In the genomic region with DNA sequence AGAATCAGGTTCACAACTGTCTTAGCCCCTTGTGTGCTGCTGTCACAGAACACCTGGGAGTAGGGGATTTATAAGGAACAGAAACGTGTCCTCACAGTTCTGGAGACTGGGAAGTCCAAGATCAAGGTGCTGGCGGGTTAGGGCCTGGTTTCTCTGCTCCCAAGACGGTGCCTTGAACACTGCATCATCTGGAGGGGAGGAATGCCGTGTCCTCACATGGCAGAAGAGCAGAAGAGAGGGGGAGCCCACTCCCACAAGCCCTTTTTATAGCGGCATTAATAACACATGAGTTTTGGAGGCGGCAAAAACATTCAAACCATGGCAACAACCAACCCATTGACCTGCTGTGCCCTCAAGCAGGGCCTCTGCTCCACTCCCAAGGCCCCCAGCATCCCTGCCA, we compare ENCODE assay signal across 21 cellular contexts.
A peak's percentile ranks its signal among the peaks of the same experiment; 100 is the strongest.
DNase-seq lines count a peak whose midpoint lies in the region; ATAC-seq and TF ChIP-seq lines count a peak whose summit lies in the region.
"Had no signal": no experiment of that assay in that cellular context is flagged by ENCODE, and none has a peak within 500 bp of the region (broad histone marks: within the 10 kb centered on the region; RNA-seq: fewer than 3 reads in every experiment).

No MANE protein-coding gene starts in this region.

- H3K27me3 Mint-ChIP-seq in brain (peaks cover 17% of the 10 kb centered on the region), nephron progenitor cell (ENCODE audit: low read depth, poor library complexity) (peaks cover 7% of the 10 kb centered on the region)
- H3K27me3 Mint-ChIP-seq: CD4-positive, alpha-beta memory T cell had no signal

- H3K27ac Mint-ChIP-seq in brain (peak overlapping the region in 4 of 5 experiments; percentile 68 to 96 (median 82)), nephron progenitor cell (peak overlapping the region; percentile 85)
- H3K27ac Mint-ChIP-seq in stimulated activated effector memory CD8-positive, alpha-beta T cell treated with anti-CD3 and anti-CD28 coated beads, Interleukin-12 subunit alpha, Interleukin-12 subunit beta, amount 100 ng/mL, for 72 hours: peak overlapping the region; percentile 26

- H3K9me3 Mint-ChIP-seq in brain (no peaks in the 10 kb centered on the region), nephron progenitor cell (no peaks in the 10 kb centered on the region)
- H3K9me3 Mint-ChIP-seq in stimulated activated effector memory CD8-positive, alpha-beta T cell treated with anti-CD3 and anti-CD28 coated beads, Interleukin-12 subunit alpha, Interleukin-12 subunit beta, amount 100 ng/mL, for 72 hours: no peaks in the 10 kb centered on the region

- in situ Hi-C loops in GM13976 (cut with MboI; ENCODE audit: low sequenced_read_pairs, unreplicated experiment): loop anchor here (25.0 kb wide), 1 partner anchor 99 kb away; no protein-coding TSS in a partner anchor

- peaks cover 67% of the 10 kb centered on the region for H3K4me1 Mint-ChIP-seq in brain
- H3K4me1 Mint-ChIP-seq in nephron progenitor cell: peaks cover 90% of the 10 kb centered on the region
- peaks cover 43% of the 10 kb centered on the region for H3K4me1 Mint-ChIP-seq in stimulated activated effector memory CD8-positive, alpha-beta T cell treated with anti-CD3 and anti-CD28 coated beads, Interleukin-12 subunit alpha, Interleukin-12 subunit beta, amount 100 ng/mL, for 72 hours

- H3K4me3 Mint-ChIP-seq in brain: no peak overlapping the region
- H3K4me3 Mint-ChIP-seq in nephron progenitor cell: no peak overlapping the region
- H3K4me3 Mint-ChIP-seq in stimulated activated effector memory CD8-positive, alpha-beta T cell treated with anti-CD3 and anti-CD28 coated beads, Interleukin-12 subunit alpha, Interleukin-12 subunit beta, amount 100 ng/mL, for 72 hours: no peak overlapping the region
- H3K4me3 Mint-ChIP-seq: CD4-positive, alpha-beta memory T cell had no signal

- H3K36me3 Mint-ChIP-seq in brain (no peaks in the 10 kb centered on the region), nephron progenitor cell (ENCODE audit: low read depth) (no peaks in the 10 kb centered on the region)
- no peaks in the 10 kb centered on the region for H3K36me3 Mint-ChIP-seq in stimulated activated effector memory CD8-positive, alpha-beta T cell treated with anti-CD3 and anti-CD28 coated beads, Interleukin-12 subunit alpha, Interleukin-12 subunit beta, amount 100 ng/mL, for 72 hours
- H3K36me3 Mint-ChIP-seq: CD4-positive, alpha-beta memory T cell had no signal

- peak; percentile 0 for DNase-seq in activated naive CD4-positive, alpha-beta T cell treated with anti-CD3 and anti-CD28 coated beads, Interleukin-2, amount 50 U/mL, for 16 hours
- no peak for DNase-seq in activated naive CD4-positive, alpha-beta T cell treated with Interleukin-2 at 50 U/mL for 16 hours
- DNase-seq in nephron progenitor cell (no peak), AG08395 (ENCODE audit: low spot score) (no peak), GM13976 (ENCODE audit: low spot score) (no peak)
- no peak for DNase-seq in stimulated activated effector memory CD8-positive, alpha-beta T cell treated with anti-CD3 and anti-CD28 coated beads, Interleukin-12 subunit alpha, Interleukin-12 subunit beta, amount 100 ng/mL, for 72 hours (ENCODE audit: low spot score in 2 of 2)
- DNase-seq: CD4-positive, alpha-beta memory T cell; DMS153; GDM1; Kasumi-1; MG63; NCI-H1048; NCI-H1436; NCI-H2029; NCI-H345; NCI-H524 treated with DMSO at 0.1 percent for 48 hours; PC-3; SIG-M5 had no signal

- ATAC-seq in stimulated activated effector memory CD8-positive, alpha-beta T cell treated with anti-CD3 and anti-CD28 coated beads, Interleukin-12 subunit alpha, Interleukin-12 subunit beta, amount 100 ng/mL, for 72 hours: no peak
- ATAC-seq in GM21576 (IDR thresholded peaks at IDR 0.05; ENCODE audit: unreplicated experiment): no peak
- ATAC-seq: GM12878, PC-3 had no signal

- no peak for TF ChIP-seq CTCF in brain (conservative IDR thresholded peaks at IDR 0.05)
- no peak for TF ChIP-seq CTCF in nephron progenitor cell (IDR thresholded peaks at IDR 0.05)
- no peak for TF ChIP-seq CTCF in GM13976 (IDR thresholded peaks at IDR 0.05; ENCODE audit: borderline replicate concordance, control extremely low read depth, extremely low read depth, insufficient read depth, missing control alignments)

Comparison
In these comparisons a context has a peak if more than half of its experiments do, and no peak if none do; other contexts are left out.
1. H3K27ac Mint-ChIP-seq: peak in every context shown above with its lines; median percentile 85 in nephron progenitor cell; 82 in brain; 26 in stimulated activated effector memory CD8-positive, alpha-beta T cell treated with anti-CD3 and anti-CD28 coated beads, Interleukin-12 subunit alpha, Interleukin-12 subunit beta, amount 100 ng/mL, for 72 hours.